In genomic region chr10:101124933-101125332, GRCh38 we compare ENCODE assay signal across 7 cellular contexts. TPM values are rescaled to one million over a fixed set of nuclear protein-coding genes. Genes with fewer than 3 reads are reported as not detected.
"Had no signal": no experiment of that assay in that cellular context is flagged by ENCODE, and none has a peak within 500 bp of the region (broad histone marks: within the 10 kb centered on the region; RNA-seq: fewer than 3 reads in every experiment).

No MANE protein-coding gene starts in this region.

- H2AFZ ChIP-seq: GM23338 had no signal

- H3K27ac ChIP-seq: HL-60 had no signal

- H3K4me3 Mint-ChIP-seq: GM23338, H9 had no signal

- H3K4me3 ChIP-seq: GM23338 had no signal

- H3K4me2 ChIP-seq: GM23338 had no signal

- DNase-seq: H9, HCEC 1CT had no signal

- H3K27ac Mint-ChIP-seq: GM23338, H9, IgD-negative memory B cell had no signal

RNA-seq across cellular contexts. Expression of gene TLX1, which starts 6.2 kb away (rescaled TPM):
- total RNA-seq: GM23338, H1, H9, HT1080 had no signal
- polyA plus RNA-seq: GM23338, H1, IgD-negative memory B cell had no signal
